Comparison of ENCODE assay signal across 8 cellular contexts in genomic region chr1:45512641-45513054, GRCh38. TPM values are rescaled to one million over a fixed set of nuclear protein-coding genes. Genes with fewer than 3 reads are reported as not detected.
A peak's percentile ranks its signal among the peaks of the same experiment; 100 is the strongest.
DNase-seq lines count a peak whose midpoint lies in the region; ATAC-seq and TF ChIP-seq lines count a peak whose summit lies in the region.

No MANE protein-coding gene starts in this region.

- DNase-seq in DMS153 treated with DMSO at 0.1 percent for 48 hours (lab: John Stamatoyannopoulos, UW; ENCODE audit: unreplicated experiment) (peak; percentile 60), IMR-90 (peak; percentile 71), RWPE1 (ENCODE audit: low spot score) (peak; percentile 42), posterior cingulate gyrus (peak in 6 of 10 donors; percentile 47 to 89 (median 57)), HuH-7.5 (ENCODE audit: low spot score) (no peak)
- peak; percentile 28 for DNase-seq in activated T-helper 9 cell treated with anti-CD3 and anti-CD28 coated beads, Interleukin-2, amount 50 U/mL, for 16 hours (ENCODE audit: low read depth)

- H4K91ac ChIP-seq in IMR-90 (ENCODE audit: insufficient read depth, low read depth, low read length): no peak overlapping the region

- H2AK9ac ChIP-seq in IMR-90 (replicated peaks; ENCODE audit: low read depth, low read length, poor library complexity): peak overlapping the region; percentile 23

- CTCF ChIA-PET in IMR-90 (lab: Yijun Ruan, JAX): interaction anchor here (0.6 to 1.5 kb wide), 6 partner anchors 9 to 1807 kb away, joined by 3 to 6 read pairs (median 5); partner anchors contain the start of gene PRDX1
- CTCF ChIA-PET in RWPE1 (lab: Yijun Ruan, JAX): interaction anchor here (0.5 to 3.0 kb wide), 9 partner anchors 11 to 153 kb away, joined by 3 to 14 read pairs (median 4); partner anchors contain the start of gene AKR1A1

- no peak for TF ChIP-seq EP300 in gastroesophageal sphincter (IDR thresholded peaks at IDR 0.05)

- TF ChIP-seq CTCF in IMR-90 (conservative IDR thresholded peaks at IDR 0.05; ENCODE audit: low read depth, low read length) (peak; percentile 64), RWPE1 (conservative IDR thresholded peaks at IDR 0.05; ENCODE audit: low read depth) (peak; percentile 72), gastroesophageal sphincter (IDR thresholded peaks at IDR 0.05) (peak; percentile 41 to 66 (median 56))

- intact Hi-C loops in IMR-90 (cut with micrococcal nuclease) (loop anchor here (1.0 to 5.0 kb wide), 2 partner anchors 58 to 175 kb away; partner anchors contain the start of genes GPBP1L1 and TMEM69), posterior cingulate gyrus (cut with DNase I) (loop anchor here (5.0 kb wide), 1 partner anchor 60 kb away; no protein-coding TSS in a partner anchor)

- H3K9me3 ChIP-seq in IMR-90 (ENCODE audit: control insufficient read depth, insufficient read depth, low read length) (no peaks in the 10 kb centered on the region), gastroesophageal sphincter (no peaks in the 10 kb centered on the region)

- H4K5ac ChIP-seq in IMR-90 (ENCODE audit: low read depth, low read length): no peak overlapping the region

- no peak overlapping the region for H2BK15ac ChIP-seq in IMR-90 (ENCODE audit: low read depth, low read length)

- BruUV-seq in IMR-90 (replicated peaks; lab: Mats Ljungman, UMichigan): no TSS peak

- H3K18ac ChIP-seq in IMR-90 (ENCODE audit: low read depth, low read length): no peak overlapping the region

- H2AK5ac ChIP-seq in IMR-90 (ENCODE audit: low read depth, low read length): no peak overlapping the region

- TF ChIP-seq POLR2A in IMR-90 (IDR thresholded peaks at IDR 0.05; ENCODE audit: low read depth, low read length) (no peak), gastroesophageal sphincter (IDR thresholded peaks at IDR 0.05) (no peak)

- peaks cover 56% of the 10 kb centered on the region for H4K20me1 ChIP-seq in IMR-90 (ENCODE audit: insufficient read depth, low read length)

- H3K14ac ChIP-seq in IMR-90 (replicated peaks; ENCODE audit: low read depth, low read length): no peak overlapping the region

- peaks cover 8 to 59% of the 10 kb centered on the region in 2 experiments for H3K79me1 ChIP-seq in IMR-90 (ENCODE audit: low read depth in 1 of 2, low read length in 2 of 2)

- H3K27ac ChIP-seq in IMR-90 (ENCODE audit: insufficient read depth, low read length) (no peak overlapping the region), RWPE1 (no peak overlapping the region), gastroesophageal sphincter (peak overlapping the region in 1 of 4 donors; percentile 19)

- peaks cover 17% of the 10 kb centered on the region for H3K4me1 ChIP-seq in IMR-90 (ENCODE audit: control insufficient read depth, insufficient read depth, low read length)
- peaks cover 0 to 40% (median 0%) of the 10 kb centered on the region in 3 donors for H3K4me1 ChIP-seq in gastroesophageal sphincter

- H3K4me3 ChIP-seq in IMR-90 (ENCODE audit: insufficient read depth, low read depth, low read length): no peak overlapping the region
- no peak overlapping the region for H3K4me3 ChIP-seq in gastroesophageal sphincter

- no peak overlapping the region for H3K23ac ChIP-seq in IMR-90 (ENCODE audit: low read depth, low read length)

- no peak overlapping the region for H4K8ac ChIP-seq in IMR-90 (ENCODE audit: low read depth in 2 of 2, low read length in 2 of 2)

- H3K27me3 ChIP-seq in IMR-90 (ENCODE audit: control insufficient read depth, insufficient read depth, low read length): no peaks in the 10 kb centered on the region
- no peaks in the 10 kb centered on the region for H3K27me3 ChIP-seq in gastroesophageal sphincter

- H3K9ac ChIP-seq in IMR-90 (ENCODE audit: low read depth, low read length): no peak overlapping the region

- no CpG with 5 or more reads among the region's 1 CpG for WGBS in IMR-90 (ENCODE audit: extremely low coverage in 2 of 2, insufficient read length in 1 of 2), 2 experiments
- 100% methylated on average over 1 of the region's 1 CpG for WGBS in gastroesophageal sphincter (ENCODE audit: low coverage in 1 of 2), 2 donors

- POLR2A ChIA-PET in IMR-90 (lab: Charles Lee; ENCODE audit: unreplicated experiment): no interaction called here
- POLR2A ChIA-PET in RWPE1 (lab: Yijun Ruan, JAX; ENCODE audit: low non-redundant PET): interaction anchor here (0.6 to 1.0 kb wide), 2 partner anchors 31 to 38 kb away, joined by 3 to 13 read pairs; partner anchors contain the start of gene AKR1A1

- H2BK20ac ChIP-seq in IMR-90 (ENCODE audit: low read depth, low read length): no peak overlapping the region

- ATAC-seq in IMR-90 (ENCODE audit: low read depth) (peak; percentile 58), gastroesophageal sphincter (peak; percentile 52), HG03095 (IDR thresholded peaks at IDR 0.05; ENCODE audit: unreplicated experiment) (no peak)

- dilution Hi-C loops in IMR-90 (cut with HindIII; ENCODE audit: low sequenced_read_pairs, unreplicated experiment): no loop called here

- TF ChIP-seq RAD21 in IMR-90 (IDR thresholded peaks at IDR 0.05; ENCODE audit: low read length): peak; percentile 64

- no peak overlapping the region for H2BK5ac ChIP-seq in IMR-90 (ENCODE audit: low read depth, low read length, poor library complexity, severe bottlenecking)

- no peak overlapping the region for H3K4me2 ChIP-seq in IMR-90 (ENCODE audit: low read depth, low read length)

- H3K36me3 ChIP-seq in IMR-90 (ENCODE audit: control insufficient read depth, insufficient read depth, low read length) (peaks cover 61% of the 10 kb centered on the region), gastroesophageal sphincter (peaks cover 8 to 93% of the 10 kb centered on the region in 2 donors)

- no peak overlapping the region for H2AFZ ChIP-seq in IMR-90 (replicated peaks; ENCODE audit: low read length, poor library complexity)

- no peak overlapping the region for H3K56ac ChIP-seq in IMR-90 (ENCODE audit: extremely low read depth, insufficient read depth, low read length)

- no peak overlapping the region for H2BK120ac ChIP-seq in IMR-90 (ENCODE audit: low read depth, low read length)

- H3K9me1 ChIP-seq in IMR-90 (ENCODE audit: insufficient read depth, low read length): peaks cover 17% of the 10 kb centered on the region

- no peak overlapping the region for H3K4ac ChIP-seq in IMR-90 (ENCODE audit: low read depth, low read length)

- in situ Hi-C loops in IMR-90 (cut with MboI; ENCODE audit: low sequenced_read_pairs): no loop called here

TF ChIP-seq in IMR-90, 13 proteins besides CTCF, POLR2A, EP300 and RAD21 (continues in another document):
- peak; percentile 40; the same call in 1 of the 2 replicates for TF ChIP-seq USF2 (IDR thresholded peaks at IDR 0.05; ENCODE audit: low read depth, low read length)
- peak; percentile 63; the same call in 1 of the 2 replicates for TF ChIP-seq MXI1 (IDR thresholded peaks at IDR 0.05; ENCODE audit: borderline replicate concordance, low read depth, low read length)
- no peak for TF ChIP-seq MAZ (IDR thresholded peaks at IDR 0.05; ENCODE audit: borderline replicate concordance, low read depth, low read length)
- TF ChIP-seq MAFK (IDR thresholded peaks at IDR 0.05; ENCODE audit: low read depth, low read length): no peak
- no peak for TF ChIP-seq CEBPB (IDR thresholded peaks at IDR 0.05; ENCODE audit: low read depth, low read length)
- TF ChIP-seq RCOR1 (IDR thresholded peaks at IDR 0.05; ENCODE audit: insufficient replicate concordance, low read length): no peak
- TF ChIP-seq SMC3 (IDR thresholded peaks at IDR 0.05; ENCODE audit: low read depth, low read length): peak; percentile 83
- no peak for TF ChIP-seq NFE2L2 (IDR thresholded peaks at IDR 0.05; ENCODE audit: low read depth, low read length)

RNA-seq across cellular contexts. Expression of gene PRDX1, which starts 9.0 kb away (rescaled TPM):
- total RNA-seq in IMR-90 (2012; rRNA removed) (875 and 883 TPM in 2 replicates), gastroesophageal sphincter (100 to 1,000 TPM; 305 to 575 (median 359) TPM)
- 530 and 612 TPM in 2 replicates for polyA plus RNA-seq in IMR-90 (2012; rRNA removed)
- polyA plus RNA-seq in IMR-90 (2012; cell fraction: cytosol; rRNA removed): 215 and 360 TPM in 2 replicates
- polyA plus RNA-seq in IMR-90 (2012; cell fraction: nucleus; rRNA removed; ENCODE audit: low replicate concordance): 38.8 and 276 TPM in 2 replicates

RNA-seq across cellular contexts. Expression of gene MMACHC, which starts 12.5 kb away (rescaled TPM):
- total RNA-seq in IMR-90 (2012; rRNA removed) (5.2 and 6.4 TPM in 2 replicates), gastroesophageal sphincter (1 to 10 TPM; 1.2 to 5.1 (median 1.7) TPM)
- 2.8 and 4.1 TPM in 2 replicates for polyA plus RNA-seq in IMR-90 (2012; rRNA removed)
- 3.2 and 3.3 TPM in 2 replicates for polyA plus RNA-seq in IMR-90 (2012; cell fraction: cytosol; rRNA removed)
- polyA plus RNA-seq in IMR-90 (2012; cell fraction: nucleus; rRNA removed; ENCODE audit: low replicate concordance): 1.3 and 2.0 TPM in 2 replicates

RNA-seq across cellular contexts. Expression of gene CCDC163, which starts 12.8 kb away (rescaled TPM):
- total RNA-seq in IMR-90 (2012; rRNA removed): 0.28 and 0.54 TPM in 2 replicates
- 0.89 and 1.0 TPM in 2 replicates for polyA plus RNA-seq in IMR-90 (2012; rRNA removed)
- 0.75 and 1.0 TPM in 2 replicates for polyA plus RNA-seq in IMR-90 (2012; cell fraction: cytosol; rRNA removed)
- polyA plus RNA-seq in IMR-90 (2012; cell fraction: nucleus; rRNA removed; ENCODE audit: low replicate concordance): 0.99 and 1.0 TPM in 2 replicates
- total RNA-seq in gastroesophageal sphincter: 1 to 10 TPM in 1 of 4 donors, under 1 TPM in 2, not detected in 1; 0.27 to 1.7 (median 0.89) TPM

RNA-seq across cellular contexts. Expression of gene TESK2, which starts 21.7 kb away (rescaled TPM):
- total RNA-seq in IMR-90 (2012; rRNA removed) (0.83 and 0.90 TPM in 2 replicates), gastroesophageal sphincter (1 to 10 TPM; 3.9 to 8.6 (median 4.8) TPM)
- 1.1 and 1.3 TPM in 2 replicates for polyA plus RNA-seq in IMR-90 (2012; rRNA removed)
- polyA plus RNA-seq in IMR-90 (2012; cell fraction: cytosol; rRNA removed): 0.62 and 1.1 TPM in 2 replicates
- polyA plus RNA-seq in IMR-90 (2012; cell fraction: nucleus; rRNA removed; ENCODE audit: low replicate concordance): 2.0 and 2.1 TPM in 2 replicates

RNA-seq across cellular contexts. Expression of gene AKR1A1, which starts 38.0 kb away (rescaled TPM):
- total RNA-seq in IMR-90 (2012; rRNA removed): 122 and 151 TPM in 2 replicates
- 141 and 144 TPM in 2 replicates for polyA plus RNA-seq in IMR-90 (2012; rRNA removed)
- 162 and 164 TPM in 2 replicates for polyA plus RNA-seq in IMR-90 (2012; cell fraction: cytosol; rRNA removed)
- polyA plus RNA-seq in IMR-90 (2012; cell fraction: nucleus; rRNA removed; ENCODE audit: low replicate concordance): 137 and 158 TPM in 2 replicates
- 10 to 100 TPM; 43.0 to 56.9 (median 46.5) TPM for total RNA-seq in gastroesophageal sphincter
